Comparison of ENCODE assay signal across 1 cellular context in the genomic region with DNA sequence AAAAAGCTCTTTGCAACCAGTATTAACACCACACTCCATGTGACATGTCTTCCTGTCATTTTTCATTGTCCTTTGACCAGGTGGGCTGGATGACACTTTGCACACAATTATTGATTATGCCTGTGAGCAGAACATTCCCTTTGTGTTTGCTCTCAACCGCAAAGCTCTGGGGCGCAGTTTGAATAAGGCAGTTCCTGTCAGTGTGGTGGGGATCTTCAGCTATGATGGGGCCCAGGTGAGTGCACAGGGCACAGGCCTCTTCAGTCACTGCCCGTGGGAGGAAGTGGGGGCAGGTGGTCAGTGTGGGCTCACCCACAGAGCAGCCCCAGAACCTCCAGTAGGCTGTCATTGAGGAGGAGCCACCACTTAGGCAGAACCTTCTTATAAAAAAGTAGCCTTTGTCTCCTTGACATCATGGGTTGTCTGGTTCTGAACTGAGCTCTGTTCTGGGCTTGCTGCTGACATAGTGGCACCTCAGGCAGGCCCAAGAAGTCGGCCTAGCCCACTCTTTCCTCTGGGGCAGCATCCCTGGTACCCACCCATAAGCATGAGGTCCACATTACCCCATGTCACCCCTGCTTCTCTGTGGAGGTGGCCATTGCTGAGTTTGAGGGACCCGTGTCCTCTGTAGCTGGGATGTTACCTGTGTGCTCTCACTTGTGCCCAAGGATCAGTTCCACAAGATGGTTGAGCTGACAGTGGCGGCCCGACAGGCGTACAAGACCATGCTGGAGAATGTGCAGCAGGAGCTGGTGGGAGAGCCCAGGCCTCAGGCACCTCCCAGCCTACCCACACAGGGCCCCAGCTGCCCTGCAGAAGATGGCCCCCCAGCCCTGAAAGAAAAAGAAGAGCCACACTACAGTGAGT.
TF ChIP-seq lines count a peak whose summit lies in the region.

No MANE protein-coding gene starts in this region.

TF ChIP-seq in HepG2, 621 proteins besides CTCF, POLR2A, EP300 and RAD21 (continued from another document and continues in another):
- no peak for TF ChIP-seq SIN3B (IDR thresholded peaks at IDR 0.05; ENCODE audit: low read length)
- no peak for TF ChIP-seq NFKB2 (CRISPR knock-in tag; IDR thresholded peaks at IDR 0.05; ENCODE audit: borderline replicate concordance)
- TF ChIP-seq, protein P1, sequence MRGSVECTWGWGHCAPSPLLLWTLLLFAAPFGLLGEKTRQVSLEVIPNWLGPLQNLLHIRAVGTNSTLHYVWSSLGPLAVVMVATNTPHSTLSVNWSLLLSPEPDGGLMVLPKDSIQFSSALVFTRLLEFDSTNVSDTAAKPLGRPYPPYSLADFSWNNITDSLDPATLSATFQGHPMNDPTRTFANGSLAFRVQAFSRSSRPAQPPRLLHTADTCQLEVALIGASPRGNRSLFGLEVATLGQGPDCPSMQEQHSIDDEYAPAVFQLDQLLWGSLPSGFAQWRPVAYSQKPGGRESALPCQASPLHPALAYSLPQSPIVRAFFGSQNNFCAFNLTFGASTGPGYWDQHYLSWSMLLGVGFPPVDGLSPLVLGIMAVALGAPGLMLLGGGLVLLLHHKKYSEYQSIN (CRISPR knock-in tag; IDR thresholded peaks at IDR 0.05; ENCODE audit: borderline replicate concordance): no peak
- TF ChIP-seq ZNF251 (CRISPR knock-in tag; IDR thresholded peaks at IDR 0.05): no peak
- TF ChIP-seq ZSCAN21 (CRISPR knock-in tag; IDR thresholded peaks at IDR 0.05; ENCODE audit: borderline replicate concordance): peak; percentile 83
- peak; percentile 94 for TF ChIP-seq ZNF670 (CRISPR knock-in tag; IDR thresholded peaks at IDR 0.05; ENCODE audit: borderline replicate concordance)
- peak; percentile 80 for TF ChIP-seq KAT8 (CRISPR knock-in tag; IDR thresholded peaks at IDR 0.05)
- TF ChIP-seq, protein P2, sequence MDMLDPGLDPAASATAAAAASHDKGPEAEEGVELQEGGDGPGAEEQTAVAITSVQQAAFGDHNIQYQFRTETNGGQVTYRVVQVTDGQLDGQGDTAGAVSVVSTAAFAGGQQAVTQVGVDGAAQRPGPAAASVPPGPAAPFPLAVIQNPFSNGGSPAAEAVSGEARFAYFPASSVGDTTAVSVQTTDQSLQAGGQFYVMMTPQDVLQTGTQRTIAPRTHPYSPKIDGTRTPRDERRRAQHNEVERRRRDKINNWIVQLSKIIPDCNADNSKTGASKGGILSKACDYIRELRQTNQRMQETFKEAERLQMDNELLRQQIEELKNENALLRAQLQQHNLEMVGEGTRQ (IDR thresholded peaks at IDR 0.05; ENCODE audit: low read depth, low read length): no peak
- TF ChIP-seq, protein P2 (CRISPR knock-in tag; IDR thresholded peaks at IDR 0.05; ENCODE audit: borderline replicate concordance): 0 out of 2 replicates have a peak, but pooled peaks have one; percentile 51
- TF ChIP-seq, protein P3, sequence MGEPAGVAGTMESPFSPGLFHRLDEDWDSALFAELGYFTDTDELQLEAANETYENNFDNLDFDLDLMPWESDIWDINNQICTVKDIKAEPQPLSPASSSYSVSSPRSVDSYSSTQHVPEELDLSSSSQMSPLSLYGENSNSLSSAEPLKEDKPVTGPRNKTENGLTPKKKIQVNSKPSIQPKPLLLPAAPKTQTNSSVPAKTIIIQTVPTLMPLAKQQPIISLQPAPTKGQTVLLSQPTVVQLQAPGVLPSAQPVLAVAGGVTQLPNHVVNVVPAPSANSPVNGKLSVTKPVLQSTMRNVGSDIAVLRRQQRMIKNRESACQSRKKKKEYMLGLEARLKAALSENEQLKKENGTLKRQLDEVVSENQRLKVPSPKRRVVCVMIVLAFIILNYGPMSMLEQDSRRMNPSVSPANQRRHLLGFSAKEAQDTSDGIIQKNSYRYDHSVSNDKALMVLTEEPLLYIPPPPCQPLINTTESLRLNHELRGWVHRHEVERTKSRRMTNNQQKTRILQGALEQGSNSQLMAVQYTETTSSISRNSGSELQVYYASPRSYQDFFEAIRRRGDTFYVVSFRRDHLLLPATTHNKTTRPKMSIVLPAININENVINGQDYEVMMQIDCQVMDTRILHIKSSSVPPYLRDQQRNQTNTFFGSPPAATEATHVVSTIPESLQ (CRISPR knock-in tag; conservative IDR thresholded peaks at IDR 0.05): no peak
- TF ChIP-seq ZNF556 (CRISPR knock-in tag; IDR thresholded peaks at IDR 0.05; ENCODE audit: borderline replicate concordance): peak; percentile 53
- TF ChIP-seq PHF21A (CRISPR knock-in tag; IDR thresholded peaks at IDR 0.05): peak; percentile 95
- TF ChIP-seq ZNF761 (CRISPR knock-in tag; conservative IDR thresholded peaks at IDR 0.05): no peak
- TF ChIP-seq FOXK1 (CRISPR knock-in tag; IDR thresholded peaks at IDR 0.05; ENCODE audit: borderline replicate concordance, low read depth): peak; percentile 88; the same call in 1 of the 2 replicates
- TF ChIP-seq ZNF350 (CRISPR knock-in tag; IDR thresholded peaks at IDR 0.05; ENCODE audit: borderline replicate concordance, low read depth): peak; percentile 62; the same call in 1 of the 2 replicates
- TF ChIP-seq RCOR2 (CRISPR knock-in tag; IDR thresholded peaks at IDR 0.05): peak; percentile 87
- TF ChIP-seq KDM5B (CRISPR knock-in tag; IDR thresholded peaks at IDR 0.05; ENCODE audit: borderline replicate concordance): peak; percentile 36; the same call in 1 of the 2 replicates
- TF ChIP-seq NR2C2 (CRISPR knock-in tag; IDR thresholded peaks at IDR 0.05; ENCODE audit: borderline replicate concordance): peak; percentile 45; the same call in 1 of the 2 replicates
- TF ChIP-seq ZNF296 (CRISPR knock-in tag; conservative IDR thresholded peaks at IDR 0.05): no peak
- TF ChIP-seq AHR (CRISPR knock-in tag; IDR thresholded peaks at IDR 0.05): 0 out of 2 replicates have a peak, but pooled peaks have one; percentile 36
- TF ChIP-seq ZNF790 (CRISPR knock-in tag; IDR thresholded peaks at IDR 0.05; ENCODE audit: borderline replicate concordance): no peak
- no peak for TF ChIP-seq RNF2 (conservative IDR thresholded peaks at IDR 0.05; ENCODE audit: low read depth)
- TF ChIP-seq MEIS1 (CRISPR knock-in tag; IDR thresholded peaks at IDR 0.05; ENCODE audit: borderline replicate concordance): peak; percentile 99
- no peak for TF ChIP-seq NRL (CRISPR knock-in tag; IDR thresholded peaks at IDR 0.05; ENCODE audit: borderline replicate concordance)
- no peak for TF ChIP-seq SOX6 (IDR thresholded peaks at IDR 0.05)
- TF ChIP-seq SOX6 (CRISPR knock-in tag; IDR thresholded peaks at IDR 0.05): peak; percentile 98
- peak; percentile 42; the same call in 1 of the 2 replicates for TF ChIP-seq GFI1 (CRISPR knock-in tag; IDR thresholded peaks at IDR 0.05; ENCODE audit: borderline replicate concordance)
- TF ChIP-seq, protein P4, sequence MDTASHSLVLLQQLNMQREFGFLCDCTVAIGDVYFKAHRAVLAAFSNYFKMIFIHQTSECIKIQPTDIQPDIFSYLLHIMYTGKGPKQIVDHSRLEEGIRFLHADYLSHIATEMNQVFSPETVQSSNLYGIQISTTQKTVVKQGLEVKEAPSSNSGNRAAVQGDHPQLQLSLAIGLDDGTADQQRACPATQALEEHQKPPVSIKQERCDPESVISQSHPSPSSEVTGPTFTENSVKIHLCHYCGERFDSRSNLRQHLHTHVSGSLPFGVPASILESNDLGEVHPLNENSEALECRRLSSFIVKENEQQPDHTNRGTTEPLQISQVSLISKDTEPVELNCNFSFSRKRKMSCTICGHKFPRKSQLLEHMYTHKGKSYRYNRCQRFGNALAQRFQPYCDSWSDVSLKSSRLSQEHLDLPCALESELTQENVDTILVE (CRISPR knock-in tag; IDR thresholded peaks at IDR 0.05): peak; percentile 79
- TF ChIP-seq ZFP90 (CRISPR knock-in tag; IDR thresholded peaks at IDR 0.05; ENCODE audit: borderline replicate concordance): no peak
- TF ChIP-seq ZFX (CRISPR knock-in tag; IDR thresholded peaks at IDR 0.05; ENCODE audit: low read depth): peak; percentile 87
- no peak for TF ChIP-seq RELA (CRISPR knock-in tag; IDR thresholded peaks at IDR 0.05)
- TF ChIP-seq ZNF432 (CRISPR knock-in tag; IDR thresholded peaks at IDR 0.05; ENCODE audit: borderline replicate concordance): no peak
- TF ChIP-seq, protein P5, sequence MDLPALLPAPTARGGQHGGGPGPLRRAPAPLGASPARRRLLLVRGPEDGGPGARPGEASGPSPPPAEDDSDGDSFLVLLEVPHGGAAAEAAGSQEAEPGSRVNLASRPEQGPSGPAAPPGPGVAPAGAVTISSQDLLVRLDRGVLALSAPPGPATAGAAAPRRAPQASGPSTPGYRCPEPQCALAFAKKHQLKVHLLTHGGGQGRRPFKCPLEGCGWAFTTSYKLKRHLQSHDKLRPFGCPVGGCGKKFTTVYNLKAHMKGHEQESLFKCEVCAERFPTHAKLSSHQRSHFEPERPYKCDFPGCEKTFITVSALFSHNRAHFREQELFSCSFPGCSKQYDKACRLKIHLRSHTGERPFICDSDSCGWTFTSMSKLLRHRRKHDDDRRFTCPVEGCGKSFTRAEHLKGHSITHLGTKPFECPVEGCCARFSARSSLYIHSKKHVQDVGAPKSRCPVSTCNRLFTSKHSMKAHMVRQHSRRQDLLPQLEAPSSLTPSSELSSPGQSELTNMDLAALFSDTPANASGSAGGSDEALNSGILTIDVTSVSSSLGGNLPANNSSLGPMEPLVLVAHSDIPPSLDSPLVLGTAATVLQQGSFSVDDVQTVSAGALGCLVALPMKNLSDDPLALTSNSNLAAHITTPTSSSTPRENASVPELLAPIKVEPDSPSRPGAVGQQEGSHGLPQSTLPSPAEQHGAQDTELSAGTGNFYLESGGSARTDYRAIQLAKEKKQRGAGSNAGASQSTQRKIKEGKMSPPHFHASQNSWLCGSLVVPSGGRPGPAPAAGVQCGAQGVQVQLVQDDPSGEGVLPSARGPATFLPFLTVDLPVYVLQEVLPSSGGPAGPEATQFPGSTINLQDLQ (CRISPR knock-in tag; IDR thresholded peaks at IDR 0.05): no peak
- peak; percentile 87 for TF ChIP-seq HNF4G (IDR thresholded peaks at IDR 0.05; ENCODE audit: borderline replicate concordance, low read depth, low read length)
- TF ChIP-seq HNF4G (CRISPR knock-in tag; IDR thresholded peaks at IDR 0.05; ENCODE audit: borderline replicate concordance, low read depth): peak; percentile 74; the same call in 1 of the 2 replicates
- TF ChIP-seq, protein P6, sequence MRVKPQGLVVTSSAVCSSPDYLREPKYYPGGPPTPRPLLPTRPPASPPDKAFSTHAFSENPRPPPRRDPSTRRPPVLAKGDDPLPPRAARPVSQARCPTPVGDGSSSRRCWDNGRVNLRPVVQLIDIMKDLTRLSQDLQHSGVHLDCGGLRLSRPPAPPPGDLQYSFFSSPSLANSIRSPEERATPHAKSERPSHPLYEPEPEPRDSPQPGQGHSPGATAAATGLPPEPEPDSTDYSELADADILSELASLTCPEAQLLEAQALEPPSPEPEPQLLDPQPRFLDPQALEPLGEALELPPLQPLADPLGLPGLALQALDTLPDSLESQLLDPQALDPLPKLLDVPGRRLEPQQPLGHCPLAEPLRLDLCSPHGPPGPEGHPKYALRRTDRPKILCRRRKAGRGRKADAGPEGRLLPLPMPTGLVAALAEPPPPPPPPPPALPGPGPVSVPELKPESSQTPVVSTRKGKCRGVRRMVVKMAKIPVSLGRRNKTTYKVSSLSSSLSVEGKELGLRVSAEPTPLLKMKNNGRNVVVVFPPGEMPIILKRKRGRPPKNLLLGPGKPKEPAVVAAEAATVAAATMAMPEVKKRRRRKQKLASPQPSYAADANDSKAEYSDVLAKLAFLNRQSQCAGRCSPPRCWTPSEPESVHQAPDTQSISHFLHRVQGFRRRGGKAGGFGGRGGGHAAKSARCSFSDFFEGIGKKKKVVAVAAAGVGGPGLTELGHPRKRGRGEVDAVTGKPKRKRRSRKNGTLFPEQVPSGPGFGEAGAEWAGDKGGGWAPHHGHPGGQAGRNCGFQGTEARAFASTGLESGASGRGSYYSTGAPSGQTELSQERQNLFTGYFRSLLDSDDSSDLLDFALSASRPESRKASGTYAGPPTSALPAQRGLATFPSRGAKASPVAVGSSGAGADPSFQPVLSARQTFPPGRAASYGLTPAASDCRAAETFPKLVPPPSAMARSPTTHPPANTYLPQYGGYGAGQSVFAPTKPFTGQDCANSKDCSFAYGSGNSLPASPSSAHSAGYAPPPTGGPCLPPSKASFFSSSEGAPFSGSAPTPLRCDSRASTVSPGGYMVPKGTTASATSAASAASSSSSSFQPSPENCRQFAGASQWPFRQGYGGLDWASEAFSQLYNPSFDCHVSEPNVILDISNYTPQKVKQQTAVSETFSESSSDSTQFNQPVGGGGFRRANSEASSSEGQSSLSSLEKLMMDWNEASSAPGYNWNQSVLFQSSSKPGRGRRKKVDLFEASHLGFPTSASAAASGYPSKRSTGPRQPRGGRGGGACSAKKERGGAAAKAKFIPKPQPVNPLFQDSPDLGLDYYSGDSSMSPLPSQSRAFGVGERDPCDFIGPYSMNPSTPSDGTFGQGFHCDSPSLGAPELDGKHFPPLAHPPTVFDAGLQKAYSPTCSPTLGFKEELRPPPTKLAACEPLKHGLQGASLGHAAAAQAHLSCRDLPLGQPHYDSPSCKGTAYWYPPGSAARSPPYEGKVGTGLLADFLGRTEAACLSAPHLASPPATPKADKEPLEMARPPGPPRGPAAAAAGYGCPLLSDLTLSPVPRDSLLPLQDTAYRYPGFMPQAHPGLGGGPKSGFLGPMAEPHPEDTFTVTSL (CRISPR knock-in tag; IDR thresholded peaks at IDR 0.05; ENCODE audit: borderline replicate concordance): peak; percentile 96
- TF ChIP-seq ZSCAN31 (CRISPR knock-in tag; IDR thresholded peaks at IDR 0.05; ENCODE audit: low read depth): no peak; the same call in 1 of the 2 replicates
- TF ChIP-seq, protein P7, sequence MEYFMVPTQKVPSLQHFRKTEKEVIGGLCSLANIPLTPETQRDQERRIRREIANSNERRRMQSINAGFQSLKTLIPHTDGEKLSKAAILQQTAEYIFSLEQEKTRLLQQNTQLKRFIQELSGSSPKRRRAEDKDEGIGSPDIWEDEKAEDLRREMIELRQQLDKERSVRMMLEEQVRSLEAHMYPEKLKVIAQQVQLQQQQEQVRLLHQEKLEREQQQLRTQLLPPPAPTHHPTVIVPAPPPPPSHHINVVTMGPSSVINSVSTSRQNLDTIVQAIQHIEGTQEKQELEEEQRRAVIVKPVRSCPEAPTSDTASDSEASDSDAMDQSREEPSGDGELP (IDR thresholded peaks at IDR 0.05; ENCODE audit: borderline replicate concordance, low read depth): peak; percentile 93
- peak; percentile 81; the same call in 1 of the 2 replicates for TF ChIP-seq ZNF788 (CRISPR knock-in tag; IDR thresholded peaks at IDR 0.05; ENCODE audit: borderline replicate concordance)
- peak; percentile 87 for TF ChIP-seq MEF2D (CRISPR knock-in tag; IDR thresholded peaks at IDR 0.05)
